8 cellular contexts compared by ENCODE assay signal in genomic region chr19:52637718-52638585, GRCh38. TPM values are rescaled to one million over a fixed set of nuclear protein-coding genes. Genes with fewer than 3 reads are reported as not detected.
DNase-seq lines count a peak whose midpoint lies in the region; FAIRE-seq and TF ChIP-seq lines count a peak whose summit lies in the region.

Gene ZNF83 (minus strand): TSS chr19:52638355.

- no peak for FAIRE-seq in frontal cortex (lab: Jason Lieb, UNC)

- no peak within 1 kb of the TSS for H2BK120ac ChIP-seq in neuronal stem cell (ENCODE audit: low read depth, low read length)

- H3K4ac ChIP-seq in neuronal stem cell (ENCODE audit: low read length), result no peak within 1 kb of the TSS

- H3K4me3 ChIP-seq in GM23248 (peak within 1 kb of the TSS; percentile 84), LNCaP clone FGC (ENCODE audit: low read depth, low read length) (peak within 1 kb of the TSS; percentile 94), SJCRH30 (peak within 1 kb of the TSS; percentile 80), neuronal stem cell (ENCODE audit: low read length in 2 of 2) (peak within 1 kb of the TSS; percentile 90 to 92), subcutaneous abdominal adipose tissue (ENCODE audit: low read depth in 1 of 5, low read length in 5 of 5) (peak within 1 kb of the TSS; percentile 93 to 98 (median 95))

- H3K27ac ChIP-seq in GM23248 (peak within 1 kb of the TSS; percentile 92), SJCRH30 (peak within 1 kb of the TSS; percentile 79), neuronal stem cell (replicated peaks; ENCODE audit: low read length) (peak within 1 kb of the TSS; percentile 61), subcutaneous abdominal adipose tissue (ENCODE audit: low read depth, low read length) (peak within 1 kb of the TSS; percentile 80)

- H3K4me2 ChIP-seq in GM23248 (ENCODE audit: unreplicated experiment) (peak within 1 kb of the TSS; percentile 92), neuronal stem cell (ENCODE audit: insufficient read depth, low read length, poor library complexity, severe bottlenecking) (peak within 1 kb of the TSS; percentile 75)

- H2BK12ac ChIP-seq in neuronal stem cell (ENCODE audit: low read length), result no peak within 1 kb of the TSS

- peaks cover 28% of the 10 kb centered on the region for H3F3A ChIP-seq in GM23248 (ENCODE audit: insufficient read depth)

- H2AK5ac ChIP-seq in neuronal stem cell (ENCODE audit: low read depth, low read length), result no peak within 1 kb of the TSS

- H2BK5ac ChIP-seq in neuronal stem cell (ENCODE audit: low read length), result no peak within 1 kb of the TSS

- no peaks in the 10 kb centered on the region for H4K20me1 ChIP-seq in GM23248 (ENCODE audit: insufficient read depth)

- 1 to 2% methylated on average over 41 to 53 of the region's 55 CpGs for WGBS in GM23248 (ENCODE audit: low coverage in 1 of 2, low lambda C conversion rate in 2 of 2, missing lambda C conversion rate in 2 of 2), 2 experiments
- WGBS in neuronal stem cell (ENCODE audit: extremely low coverage in 2 of 2, insufficient read length in 2 of 2, insufficient replicate concordance in 1 of 2), 2 donors, result no CpG with 5 or more reads among the region's 55 CpGs

- TF ChIP-seq CTCF in LNCaP clone FGC (IDR thresholded peaks at IDR 0.05; ENCODE audit: control insufficient read depth, extremely low read depth, insufficient read depth), result no peak

- peak within 1 kb of the TSS; percentile 31 for H3K14ac ChIP-seq in neuronal stem cell (ENCODE audit: low read length)

- no peak within 1 kb of the TSS for H4K8ac ChIP-seq in neuronal stem cell (ENCODE audit: low read depth, low read length)

- H3K27me3 ChIP-seq in GM23248 (replicated peaks; ENCODE audit: insufficient read depth), result no peaks in the 10 kb centered on the region
- H3K27me3 ChIP-seq in SJCRH30, result no peaks in the 10 kb centered on the region
- H3K27me3 ChIP-seq in neuronal stem cell (ENCODE audit: control insufficient read depth in 3 of 3, insufficient read depth in 3 of 3, low read depth in 1 of 3, low read length in 3 of 3), result no peaks in the 10 kb centered on the region
- H3K27me3 ChIP-seq in subcutaneous abdominal adipose tissue (ENCODE audit: control insufficient read depth in 5 of 5, insufficient read depth in 4 of 5, low read length in 5 of 5), result no peaks in the 10 kb centered on the region

- no peak within 1 kb of the TSS for H4K91ac ChIP-seq in neuronal stem cell (ENCODE audit: low read depth, low read length, poor library complexity)

- H3K9me3 ChIP-seq in GM23248 (ENCODE audit: low read depth), result no peaks in the 10 kb centered on the region
- H3K9me3 ChIP-seq in SJCRH30 (replicated peaks), result 0 out of 2 replicates have a peak, but pooled peaks cover 4% of the 10 kb centered on the region
- H3K9me3 ChIP-seq in neuronal stem cell (replicated peaks in 1 of 2; ENCODE audit: control insufficient read depth in 2 of 2, insufficient read depth in 1 of 2, low read depth in 1 of 2, low read length in 2 of 2), result no peaks in the 10 kb centered on the region
- no peaks in the 10 kb centered on the region for H3K9me3 ChIP-seq in subcutaneous abdominal adipose tissue (ENCODE audit: control insufficient read depth in 5 of 5, low read length in 5 of 5)

- H3K79me1 ChIP-seq in neuronal stem cell (ENCODE audit: low read depth, low read length), result no peaks in the 10 kb centered on the region

- H2AFZ ChIP-seq in GM23248, result peak within 1 kb of the TSS; percentile 88
- H2AFZ ChIP-seq in neuronal stem cell (ENCODE audit: low read length), result peak within 1 kb of the TSS; percentile 91

- DNase-seq in DMS53 treated with DMSO at 0.1 percent for 48 hours (lab: John Stamatoyannopoulos, UW; ENCODE audit: unreplicated experiment) (peak; percentile 76), GM23248 (peak; percentile 99), LNCaP clone FGC (ENCODE audit: low read depth) (peak; percentile 64), SJCRH30 (peak; percentile 97 to 98), frontal cortex (ENCODE audit: low spot score in 2 of 2) (peak; percentile 74 to 96), neuronal stem cell (ENCODE audit: low spot score) (peak; percentile 96)
- DNase-seq in activated naive CD4-positive, alpha-beta T cell (lab: John Stamatoyannopoulos, UW), result peak; percentile 89 to 95 (median 91)

- no peak within 1 kb of the TSS for H2BK15ac ChIP-seq in neuronal stem cell (ENCODE audit: low read length)

- H3K36me3 ChIP-seq in GM23248 (ENCODE audit: low read depth) (no peaks in the 10 kb centered on the region), SJCRH30 (peaks cover 11% of the 10 kb centered on the region), neuronal stem cell (replicated peaks in 1 of 2; ENCODE audit: control insufficient read depth in 2 of 2, insufficient read depth in 2 of 2, low read length in 2 of 2) (peaks cover 1 to 24% of the 10 kb centered on the region in 2 donors), subcutaneous abdominal adipose tissue (ENCODE audit: control insufficient read depth in 5 of 5, insufficient read depth in 5 of 5, low read length in 5 of 5) (peaks cover 0 to 15% (median 0%) of the 10 kb centered on the region in 5 donors)

- H3K9me2 ChIP-seq in GM23248 (ENCODE audit: insufficient read depth), result no peaks in the 10 kb centered on the region

- in situ Hi-C loops in GM23248 (cut with MboI), result no loop called here

- H3K79me2 ChIP-seq in GM23248 (ENCODE audit: insufficient read depth), result peaks cover 34% of the 10 kb centered on the region

- peaks cover 11% of the 10 kb centered on the region; the same call in 1 of the 2 replicates for H3K4me1 ChIP-seq in GM23248 (ENCODE audit: insufficient read depth)
- no peaks in the 10 kb centered on the region for H3K4me1 ChIP-seq in SJCRH30
- H3K4me1 ChIP-seq in neuronal stem cell (ENCODE audit: control insufficient read depth in 2 of 2, insufficient read depth in 1 of 2, low read depth in 1 of 2, low read length in 2 of 2), result peaks cover 0 to 5% of the 10 kb centered on the region in 2 donors
- H3K4me1 ChIP-seq in subcutaneous abdominal adipose tissue (ENCODE audit: control insufficient read depth in 5 of 5, insufficient read depth in 5 of 5, low read length in 5 of 5), result peaks cover 0 to 18% (median 16%) of the 10 kb centered on the region in 5 donors

- peak within 1 kb of the TSS; percentile 59 for H3K18ac ChIP-seq in neuronal stem cell (ENCODE audit: low read length)

- H3K9ac ChIP-seq in GM23248 (peak within 1 kb of the TSS; percentile 97), neuronal stem cell (ENCODE audit: low read depth, low read length, poor library complexity) (peak within 1 kb of the TSS; percentile 82), subcutaneous abdominal adipose tissue (ENCODE audit: low read length in 5 of 5) (peak within 1 kb of the TSS; percentile 63 to 91 (median 89))

- peak within 1 kb of the TSS; percentile 39 for H3K23ac ChIP-seq in neuronal stem cell (ENCODE audit: low read depth, low read length, poor library complexity)

RNA-seq across cellular contexts. Expression of gene ZNF83, which starts in this region (rescaled TPM):
- total RNA-seq in GM23248 (2014; rRNA removed; shearing (Covaris generic)), result 29.1 and 55.8 TPM in 2 replicates
- 24.7 and 27.9 TPM in 2 replicates for polyA plus RNA-seq in GM23248 (2016; fragmentation: Nextera tagmentation; extraction: Ambion mirVana)
- 32.7 and 47.0 TPM in 2 replicates for total RNA-seq in SJCRH30 (2014; rRNA removed; shearing (Covaris generic))
- 29.3 TPM for total RNA-seq in frontal cortex
- 41.4 TPM for polyA plus RNA-seq in neuronal stem cell (2013, experiment 1 of 2)
- polyA plus RNA-seq in neuronal stem cell (2013, experiment 2 of 2), result 40.6 TPM

Comparison
In these comparisons a context has a peak if more than half of its experiments do, and no peak if none do; other contexts are left out.
1. Peak in every context shown above with its lines: DNase-seq, H3K4me3 ChIP-seq and H3K27ac ChIP-seq.